Comparison of ENCODE assay signal across 8 cellular contexts in the genomic region with DNA sequence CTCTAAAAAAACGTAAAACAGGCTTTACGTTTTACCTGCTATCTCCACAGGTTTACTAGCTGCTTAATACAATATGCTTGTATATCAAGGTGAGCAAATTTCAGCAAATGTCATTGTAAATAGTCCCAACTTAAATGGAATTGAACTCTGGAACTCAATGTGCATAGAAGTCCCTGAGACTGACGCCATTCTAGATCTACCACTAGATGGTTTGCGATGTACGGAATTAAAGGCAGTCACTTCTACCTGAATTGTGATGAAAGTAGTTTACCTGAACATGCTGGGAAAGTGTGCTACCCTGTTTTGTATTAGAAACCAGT. TPM values are rescaled to one million over a fixed set of nuclear protein-coding genes. Genes with fewer than 3 reads are reported as not detected.
DNase-seq lines count a peak whose midpoint lies in the region; ATAC-seq and TF ChIP-seq lines count a peak whose summit lies in the region.

No MANE protein-coding gene starts in this region.

- TF ChIP-seq CTCF in choroid plexus epithelial cell (conservative IDR thresholded peaks at IDR 0.05; ENCODE audit: low read depth, low read length) (peak; percentile 12), mucosa of descending colon (IDR thresholded peaks at IDR 0.05) (no peak)

- intact Hi-C loops in mucosa of descending colon (cut with DNase I, micrococcal nuclease) = no loop called here

- POLR2A ChIA-PET in HEK293T (lab: Yijun Ruan, JAX) = no interaction called here

- DNase-seq in NCI-H2227 treated with DMSO at 0.1 percent for 48 hours (lab: John Stamatoyannopoulos, UW) = peak; percentile 5
- peak; percentile 22 for DNase-seq in choroid plexus epithelial cell (ENCODE audit: low read depth)
- peak in 1 of 3 donors; percentile 16 for DNase-seq in mucosa of descending colon
- no peak for DNase-seq in HEK293T (ENCODE audit: extremely low spot score)
- no peak for DNase-seq in GM03348 (ENCODE audit: low spot score)
- no peak for DNase-seq in NOMO-1 treated with DMSO at 0.1 percent for 48 hours (lab: John Stamatoyannopoulos, UW; ENCODE audit: unreplicated experiment)

- H3K4me3 ChIP-seq in GM08714 (ENCODE audit: low read length) (peak overlapping the region; percentile 82), choroid plexus epithelial cell (ENCODE audit: low read depth, low read length) (peak overlapping the region; percentile 85), mucosa of descending colon (peak overlapping the region; percentile 79)

- H3K36me3 ChIP-seq in mucosa of descending colon (ENCODE audit: low read depth) = no peaks in the 10 kb centered on the region

- CTCF ChIA-PET in HEK293T (lab: Yijun Ruan, JAX) = no interaction called here

- TF ChIP-seq POLR2A in GM18505 (IDR thresholded peaks at IDR 0.05; ENCODE audit: borderline replicate concordance, extremely low read depth, insufficient read depth, insufficient read length) = no peak

- no peaks in the 10 kb centered on the region for H3K9me3 ChIP-seq in mucosa of descending colon

- ATAC-seq in mucosa of descending colon (peak; percentile 25), GM18505 (IDR thresholded peaks at IDR 0.05; ENCODE audit: unreplicated experiment) (no peak)

- peaks cover 15% of the 10 kb centered on the region for H3K4me1 ChIP-seq in mucosa of descending colon (ENCODE audit: low read depth)

TF ChIP-seq in HEK293T, 16 proteins besides CTCF, POLR2A, EP300 and RAD21:
- TF ChIP-seq ELF4 (IDR thresholded peaks at IDR 0.05) (no peak), FOXK2 (IDR thresholded peaks at IDR 0.05) (no peak), NFRKB (IDR thresholded peaks at IDR 0.05) (no peak), HDGF (IDR thresholded peaks at IDR 0.05; ENCODE audit: borderline replicate concordance) (no peak), SUZ12 (IDR thresholded peaks at IDR 0.05) (no peak), CTBP1 (IDR thresholded peaks at IDR 0.05; ENCODE audit: borderline replicate concordance) (no peak), LEF1 (IDR thresholded peaks at IDR 0.05; ENCODE audit: borderline replicate concordance) (no peak), BHLHE40 (IDR thresholded peaks at IDR 0.05; ENCODE audit: borderline replicate concordance) (no peak)

RNA-seq across cellular contexts. Expression of a gene that starts 0.8 kb away (rescaled TPM):
- 10 to 100 TPM; 72.2 to 89.4 (median 72.6) TPM for total RNA-seq in mucosa of descending colon

Comparison
In these comparisons a context has a peak if more than half of its experiments do, and no peak if none do; other contexts are left out.
1. DNase-seq: peak in NCI-H2227 treated with DMSO at 0.1 percent for 48 hours (single experiment) and choroid plexus epithelial cell (single experiment); none in HEK293T (single experiment), GM03348 (single experiment) and NOMO-1 treated with DMSO at 0.1 percent for 48 hours (single experiment).
2. Peak in every context shown above with its lines, with median percentiles within 50 percentile points of each other: H3K4me3 ChIP-seq.